In the genomic region with DNA sequence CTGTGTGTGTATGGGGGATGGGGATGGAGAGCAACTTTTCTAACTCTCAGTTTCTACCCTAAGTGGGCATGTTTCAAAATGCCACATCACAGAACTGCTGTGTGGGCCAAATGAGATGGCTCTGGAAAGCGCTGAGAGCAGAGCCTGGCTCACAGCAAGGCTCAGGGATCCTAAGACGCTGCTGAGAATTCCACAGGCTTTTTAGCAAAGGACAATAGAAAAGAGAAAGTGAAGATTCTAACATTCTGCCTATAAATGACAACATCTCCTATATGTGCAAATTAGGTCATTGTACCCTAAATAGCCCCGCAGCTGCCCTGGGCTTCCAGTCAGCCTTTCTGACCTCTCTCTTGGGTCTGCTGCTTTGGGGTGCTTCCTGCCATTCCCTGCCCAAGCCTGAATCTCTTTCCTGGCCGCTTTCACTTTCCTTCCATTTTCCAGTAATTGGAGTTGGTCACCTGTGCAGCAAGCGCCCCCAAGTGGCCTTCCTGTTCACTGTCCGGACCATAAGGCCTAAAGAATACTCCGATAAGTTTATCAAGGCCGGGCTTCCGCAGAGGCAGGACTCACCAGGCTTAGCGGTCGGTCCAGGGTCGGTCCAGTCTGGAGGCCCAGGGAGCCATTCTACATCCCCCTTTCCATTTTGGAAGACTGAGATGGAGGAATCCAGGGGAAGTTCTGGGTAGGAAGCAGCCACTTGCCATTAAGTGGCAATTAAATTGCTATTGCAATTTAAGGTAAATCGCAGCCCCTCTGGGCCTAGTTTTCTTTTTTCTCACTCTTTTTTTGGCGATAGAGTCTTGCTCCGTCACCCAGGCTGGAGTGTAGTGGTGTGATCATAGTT, we compare ENCODE assay signal across 8 cellular contexts. TPM values are rescaled to one million over a fixed set of nuclear protein-coding genes. Genes with fewer than 3 reads are reported as not detected.
DNase-seq lines count a peak whose midpoint lies in the region; ATAC-seq and TF ChIP-seq lines count a peak whose summit lies in the region.

No MANE protein-coding gene starts in this region.

- H3K9me3 Mint-ChIP-seq in progenitor cell of endocrine pancreas (ENCODE audit: low read depth), result peaks cover 6% of the 10 kb centered on the region
- peaks cover 7% of the 10 kb centered on the region for H3K9me3 Mint-ChIP-seq in type B pancreatic cell

- 12 to 18% (median 16%) methylated on average over 15 of the region's 15 CpGs for WGBS in adipose tissue, 3 donors

- H3K27me3 Mint-ChIP-seq in progenitor cell of endocrine pancreas (peaks cover 8% of the 10 kb centered on the region), type B pancreatic cell (no peaks in the 10 kb centered on the region)

- peak overlapping the region; percentile 47 for H3K4me3 ChIP-seq in GM12865 (ENCODE audit: low read depth, low read length)

- intact Hi-C loops in cardiac septum (cut with DNase I), result loop anchor here (1.0 to 5.0 kb wide), 2 partner anchors 35 to 49 kb away; a partner anchor contains a TSS

- H3K27ac ChIP-seq in adipose tissue (ENCODE audit: low read depth, low read length), result peak overlapping the region; percentile 11

- DNase-seq in GM12865 (ENCODE audit: low read depth) (peak; percentile 87), NCI-H1048 (lab: John Stamatoyannopoulos, UW) (peak; percentile 52), T follicular helper cell (ENCODE audit: low read depth) (peak; percentile 50), cardiac septum (ENCODE audit: low spot score) (peak; percentile 91), progenitor cell of endocrine pancreas (ENCODE audit: low spot score, unreplicated experiment) (peak; percentile 67), type B pancreatic cell (ENCODE audit: extremely low spot score, unreplicated experiment) (peak; percentile 85)

- peak overlapping the region; percentile 80 for H3K27ac Mint-ChIP-seq in progenitor cell of endocrine pancreas
- H3K27ac Mint-ChIP-seq in type B pancreatic cell, result peak overlapping the region; percentile 81

- TF ChIP-seq CTCF in GM12865 (IDR thresholded peaks at IDR 0.05; ENCODE audit: insufficient read depth, low read depth, low read length, missing control alignments), result peak; percentile 82
- TF ChIP-seq CTCF in progenitor cell of endocrine pancreas (IDR thresholded peaks at IDR 0.05; ENCODE audit: unreplicated experiment), result peak; percentile 90
- peak; percentile 92 for TF ChIP-seq CTCF in type B pancreatic cell (conservative IDR thresholded peaks at IDR 0.05)

- no peak for ATAC-seq in GM19023 (IDR thresholded peaks at IDR 0.05; ENCODE audit: unreplicated experiment)

- H3K4me3 Mint-ChIP-seq in progenitor cell of endocrine pancreas (ENCODE audit: low read depth) (peak overlapping the region; percentile 42), type B pancreatic cell (peak overlapping the region; percentile 77)

- H3K36me3 Mint-ChIP-seq in progenitor cell of endocrine pancreas (ENCODE audit: insufficient read depth), result peaks cover 2% of the 10 kb centered on the region
- no peaks in the 10 kb centered on the region for H3K36me3 Mint-ChIP-seq in type B pancreatic cell

- H3K4me1 Mint-ChIP-seq in progenitor cell of endocrine pancreas (ENCODE audit: low read depth), result peaks cover 26% of the 10 kb centered on the region
- H3K4me1 Mint-ChIP-seq in type B pancreatic cell (ENCODE audit: unreplicated experiment), result peaks cover 44% of the 10 kb centered on the region

RNA-seq across cellular contexts. Expression of a gene that starts 6.7 kb away (rescaled TPM):
- polyA plus RNA-seq in adipose tissue, result 10 to 100 TPM; 24.2 to 83.5 (median 57.4) TPM
- total RNA-seq in cardiac septum (61.4 TPM), progenitor cell of endocrine pancreas (154 and 163 TPM in 2 replicates), type B pancreatic cell (ENCODE audit: low replicate concordance) (197 and 315 TPM in 2 replicates)

RNA-seq across cellular contexts. Expression of a gene that starts 30.4 kb away (rescaled TPM):
- polyA plus RNA-seq in adipose tissue, result 10 to 100 TPM; 15.5 to 35.9 (median 16.5) TPM
- total RNA-seq in cardiac septum, result 16.0 TPM
- total RNA-seq in progenitor cell of endocrine pancreas, result 73.0 and 74.7 TPM in 2 replicates
- 40.8 and 78.7 TPM in 2 replicates for total RNA-seq in type B pancreatic cell (ENCODE audit: low replicate concordance)

RNA-seq across cellular contexts. Expression of a gene that starts 36.4 kb away (rescaled TPM):
- polyA plus RNA-seq in adipose tissue, result 10 to 100 TPM; 14.2 to 25.3 (median 20.9) TPM
- total RNA-seq in cardiac septum (24.7 TPM), progenitor cell of endocrine pancreas (56.3 and 58.0 TPM in 2 replicates), type B pancreatic cell (ENCODE audit: low replicate concordance) (43.8 and 79.4 TPM in 2 replicates)

RNA-seq across cellular contexts. Expression of a gene that starts 54.3 kb away (rescaled TPM):
- polyA plus RNA-seq in adipose tissue, result 1 to 10 TPM in 1 of 3 donors, under 1 TPM in 1, not detected in 1; 0.42 to 6.6 TPM
- total RNA-seq in cardiac septum (not detected), progenitor cell of endocrine pancreas (1.0 and 2.6 TPM in 2 replicates), type B pancreatic cell (ENCODE audit: low replicate concordance) (2.7 and 3.6 TPM in 2 replicates)
